Comparison of ENCODE assay signal across 15 cellular contexts in the genomic region with DNA sequence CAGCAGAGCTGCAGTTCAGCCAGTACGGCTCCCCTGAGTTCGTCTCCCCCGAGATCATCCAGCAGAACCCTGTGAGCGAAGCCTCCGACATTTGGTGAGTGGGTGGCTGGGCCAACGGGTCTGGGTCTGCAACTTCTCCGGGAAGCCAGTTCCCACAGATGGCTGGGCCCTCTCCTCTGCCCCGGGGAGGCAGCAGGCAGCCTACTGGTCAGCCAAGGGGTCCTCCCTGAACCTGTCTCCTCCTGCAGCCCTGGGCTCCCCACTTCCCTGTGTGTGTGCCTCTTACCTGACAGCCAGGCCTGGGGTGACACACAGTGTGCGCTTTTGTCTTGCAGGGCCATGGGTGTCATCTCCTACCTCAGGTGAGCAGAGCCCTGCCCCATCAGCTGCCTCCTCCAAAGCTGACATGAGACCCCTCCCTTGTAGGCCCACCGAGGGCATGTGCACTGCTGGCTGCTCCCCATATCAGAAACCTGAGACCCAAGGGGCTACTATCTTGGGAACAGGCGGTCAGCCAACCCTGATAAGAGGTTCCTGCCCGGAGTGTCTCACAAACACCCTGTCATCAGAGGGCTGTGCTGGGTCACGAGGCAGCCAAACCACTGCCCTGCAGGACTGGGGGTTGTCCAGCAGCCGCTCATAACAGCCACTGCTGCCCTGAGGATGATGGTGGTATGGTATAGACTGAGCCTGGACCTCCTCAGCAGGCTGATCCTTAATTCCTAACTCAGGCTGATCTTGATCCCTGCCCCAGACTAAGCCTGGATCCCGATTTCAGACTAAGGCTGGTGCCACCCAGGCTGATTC. TPM values are rescaled to one million over a fixed set of nuclear protein-coding genes. Genes with fewer than 3 reads are reported as not detected.
A peak's percentile ranks its signal among the peaks of the same experiment; 100 is the strongest.
DNase-seq lines count a peak whose midpoint lies in the region; ATAC-seq and TF ChIP-seq lines count a peak whose summit lies in the region.
"Had no signal": no experiment of that assay in that cellular context is flagged by ENCODE, and none has a peak within 500 bp of the region (broad histone marks: within the 10 kb centered on the region; RNA-seq: fewer than 3 reads in every experiment).

No MANE protein-coding gene starts in this region.

- no peaks in the 10 kb centered on the region for H3K9me3 ChIP-seq in BE2C
- H3K9me3 ChIP-seq: gastroesophageal sphincter, vagina had no signal

- intact Hi-C loops in Right ventricle myocardium inferior (cut with DNase I) = no loop called here

- TF ChIP-seq CTCF in BE2C (IDR thresholded peaks at IDR 0.05; ENCODE audit: low read depth, low read length) = no peak

- no peaks in the 10 kb centered on the region for H3K36me3 ChIP-seq in BE2C
- H3K36me3 ChIP-seq: gastroesophageal sphincter, vagina had no signal

- ATAC-seq in Right ventricle myocardium inferior (peak; percentile 67), HG02623 (IDR thresholded peaks at IDR 0.05; ENCODE audit: unreplicated experiment) (no peak), GM18511 (IDR thresholded peaks at IDR 0.05; ENCODE audit: unreplicated experiment) (no peak), HG02642 (IDR thresholded peaks at IDR 0.05; ENCODE audit: poor library complexity, unreplicated experiment) (no peak)
- ATAC-seq: gastroesophageal sphincter had no signal

- H3K4me3 ChIP-seq in BE2C (ENCODE audit: low read depth, low read length) = no peak overlapping the region
- H3K4me3 ChIP-seq: gastroesophageal sphincter, vagina had no signal

- 0 out of 2 replicates have a peak, but pooled peaks cover 3% of the 10 kb centered on the region for H3K27me3 ChIP-seq in BE2C
- H3K27me3 ChIP-seq: vagina had no signal

- peak; percentile 6 for DNase-seq in BE2C
- peak; percentile 52 for DNase-seq in OCI-M2 (lab: John Stamatoyannopoulos, UW; ENCODE audit: unreplicated experiment)
- DNase-seq in Right ventricle myocardium inferior (ENCODE audit: missing footprints) = peak; percentile 84
- DNase-seq in myocyte (ENCODE audit: low read depth) = peak; percentile 40
- no peak for DNase-seq in H4 (ENCODE audit: low spot score)
- DNase-seq: activated CD4-positive, alpha-beta T cell treated with anti-CD3 and anti-CD28 coated beads for 48 hours; activated T-cell treated with anti-CD3 and anti-CD28 coated beads, Interleukin-2, amount 50 U/mL, for 24 hours; endodermal cell; NCI-H1092 treated with DMSO at 0.1 percent for 48 hours; SHP77 treated with DMSO at 0.1 percent for 48 hours had no signal

- no peaks in the 10 kb centered on the region for H3K4me1 ChIP-seq in BE2C

RNA-seq across cellular contexts. Expression of a gene that starts 37.6 kb away (rescaled TPM):
- 76.0 TPM for polyA plus RNA-seq in BE2C (2012; ENCODE audit: insufficient read depth, insufficient read length, low read depth)
- total RNA-seq in Right ventricle myocardium inferior = 7.7 TPM
- 11.3 and 12.7 TPM in 2 replicates for total RNA-seq in myocyte
- polyA plus RNA-seq in myocyte (2012) = 12.7 TPM
- 6.8 and 8.4 TPM in 2 replicates for total RNA-seq in H4 (2014; rRNA removed; shearing (Covaris generic))

RNA-seq across cellular contexts. Expression of a gene that starts 47.7 kb away (rescaled TPM):
- polyA plus RNA-seq in BE2C (2012; ENCODE audit: insufficient read depth, insufficient read length, low read depth) = 2.7 TPM
- 0.38 TPM for total RNA-seq in Right ventricle myocardium inferior
- not detected in 2 replicates for total RNA-seq in myocyte
- polyA plus RNA-seq in myocyte (2012) = 0.93 TPM
- not detected in 2 replicates for total RNA-seq in H4 (2014; rRNA removed; shearing (Covaris generic))
- total RNA-seq: gastroesophageal sphincter had no signal
